Comparison of ENCODE assay signal across 1 cellular context in the genomic region with DNA sequence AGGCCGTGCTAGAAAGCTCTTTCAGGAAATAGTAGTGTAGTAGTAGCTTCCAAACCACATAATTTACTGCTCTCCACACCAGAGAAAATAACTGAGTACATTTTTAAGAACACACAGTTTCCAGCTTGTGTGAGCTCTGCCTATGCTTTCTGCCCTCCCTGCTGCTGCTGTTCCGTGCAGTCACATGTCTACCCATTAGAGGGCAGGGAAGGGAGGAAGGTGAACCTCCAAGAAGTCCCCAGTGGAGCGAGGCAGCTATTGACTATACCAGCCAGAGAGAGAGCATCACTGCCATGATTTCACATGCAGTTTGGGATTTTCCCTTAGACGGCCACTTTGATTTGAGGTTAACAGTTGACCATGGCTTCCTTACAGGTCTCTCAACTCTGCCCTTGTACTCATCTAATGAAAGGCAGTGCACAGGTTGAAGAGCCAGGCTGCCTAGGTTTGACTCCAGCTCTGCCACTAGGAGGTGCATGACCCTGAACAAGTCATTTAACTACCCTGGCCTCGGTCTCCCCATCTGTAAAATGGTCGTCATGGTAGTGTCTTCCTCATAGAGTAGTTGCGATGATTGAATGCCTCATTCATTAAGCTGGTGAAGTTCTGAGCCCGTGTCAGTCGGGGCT.
TF ChIP-seq lines count a peak whose summit lies in the region.

No MANE protein-coding gene starts in this region.

TF ChIP-seq in HepG2, 621 proteins besides CTCF, POLR2A, EP300 and RAD21:
- TF ChIP-seq MXI1 (IDR thresholded peaks at IDR 0.05; ENCODE audit: borderline replicate concordance, low read depth, low read length) (no peak), ZNF629 (CRISPR knock-in tag; conservative IDR thresholded peaks at IDR 0.05) (peak; percentile 98), CC2D1A (CRISPR knock-in tag; IDR thresholded peaks at IDR 0.05) (no peak), HIVEP1 (CRISPR knock-in tag; IDR thresholded peaks at IDR 0.05) (no peak), IRF2 (CRISPR knock-in tag; IDR thresholded peaks at IDR 0.05) (no peak), ZNF354B (CRISPR knock-in tag; IDR thresholded peaks at IDR 0.05) (no peak), CHD4 (IDR thresholded peaks at IDR 0.05; ENCODE audit: borderline replicate concordance, low read length) (0 out of 2 replicates have a peak, but pooled peaks have one; percentile 81), ZMYM3 (CRISPR knock-in tag; IDR thresholded peaks at IDR 0.05) (peak; percentile 86), ARID2 (CRISPR knock-in tag; IDR thresholded peaks at IDR 0.05; ENCODE audit: borderline replicate concordance) (no peak), SP1 (IDR thresholded peaks at IDR 0.05) (no peak), SP1 (CRISPR knock-in tag; IDR thresholded peaks at IDR 0.05) (no peak), SCMH1 (CRISPR knock-in tag; IDR thresholded peaks at IDR 0.05; ENCODE audit: borderline replicate concordance) (no peak), ZNF792 (CRISPR knock-in tag; IDR thresholded peaks at IDR 0.05) (no peak), SRSF1 (optimal IDR thresholded peaks at IDR 0.05; ENCODE audit: low read depth, low read length) (no peak), PITX1 (CRISPR knock-in tag; IDR thresholded peaks at IDR 0.05) (no peak), FOSL1 (CRISPR knock-in tag; IDR thresholded peaks at IDR 0.05; ENCODE audit: borderline replicate concordance) (no peak), GATAD2A (CRISPR knock-in tag; IDR thresholded peaks at IDR 0.05) (no peak), ZNF570 (CRISPR knock-in tag; IDR thresholded peaks at IDR 0.05; ENCODE audit: borderline replicate concordance) (no peak), PHF21A (CRISPR knock-in tag; IDR thresholded peaks at IDR 0.05) (no peak)
- TF ChIP-seq, protein P1, sequence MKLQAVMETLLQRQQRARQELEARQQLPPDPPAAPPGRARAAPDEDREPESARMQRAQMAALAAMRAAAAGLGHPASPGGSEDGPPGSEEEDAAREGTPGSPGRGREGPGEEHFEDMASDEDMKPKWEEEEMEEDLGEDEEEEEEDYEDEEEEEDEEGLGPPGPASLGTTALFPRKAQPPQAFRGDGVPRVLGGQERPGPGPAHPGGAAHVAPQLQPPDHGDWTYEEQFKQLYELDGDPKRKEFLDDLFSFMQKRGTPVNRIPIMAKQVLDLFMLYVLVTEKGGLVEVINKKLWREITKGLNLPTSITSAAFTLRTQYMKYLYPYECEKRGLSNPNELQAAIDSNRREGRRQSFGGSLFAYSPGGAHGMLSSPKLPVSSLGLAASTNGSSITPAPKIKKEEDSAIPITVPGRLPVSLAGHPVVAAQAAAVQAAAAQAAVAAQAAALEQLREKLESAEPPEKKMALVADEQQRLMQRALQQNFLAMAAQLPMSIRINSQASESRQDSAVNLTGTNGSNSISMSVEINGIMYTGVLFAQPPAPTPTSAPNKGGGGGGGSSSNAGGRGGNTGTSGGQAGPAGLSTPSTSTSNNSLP (IDR thresholded peaks at IDR 0.05; ENCODE audit: low read depth, low read length): no peak
- TF ChIP-seq, protein P2, sequence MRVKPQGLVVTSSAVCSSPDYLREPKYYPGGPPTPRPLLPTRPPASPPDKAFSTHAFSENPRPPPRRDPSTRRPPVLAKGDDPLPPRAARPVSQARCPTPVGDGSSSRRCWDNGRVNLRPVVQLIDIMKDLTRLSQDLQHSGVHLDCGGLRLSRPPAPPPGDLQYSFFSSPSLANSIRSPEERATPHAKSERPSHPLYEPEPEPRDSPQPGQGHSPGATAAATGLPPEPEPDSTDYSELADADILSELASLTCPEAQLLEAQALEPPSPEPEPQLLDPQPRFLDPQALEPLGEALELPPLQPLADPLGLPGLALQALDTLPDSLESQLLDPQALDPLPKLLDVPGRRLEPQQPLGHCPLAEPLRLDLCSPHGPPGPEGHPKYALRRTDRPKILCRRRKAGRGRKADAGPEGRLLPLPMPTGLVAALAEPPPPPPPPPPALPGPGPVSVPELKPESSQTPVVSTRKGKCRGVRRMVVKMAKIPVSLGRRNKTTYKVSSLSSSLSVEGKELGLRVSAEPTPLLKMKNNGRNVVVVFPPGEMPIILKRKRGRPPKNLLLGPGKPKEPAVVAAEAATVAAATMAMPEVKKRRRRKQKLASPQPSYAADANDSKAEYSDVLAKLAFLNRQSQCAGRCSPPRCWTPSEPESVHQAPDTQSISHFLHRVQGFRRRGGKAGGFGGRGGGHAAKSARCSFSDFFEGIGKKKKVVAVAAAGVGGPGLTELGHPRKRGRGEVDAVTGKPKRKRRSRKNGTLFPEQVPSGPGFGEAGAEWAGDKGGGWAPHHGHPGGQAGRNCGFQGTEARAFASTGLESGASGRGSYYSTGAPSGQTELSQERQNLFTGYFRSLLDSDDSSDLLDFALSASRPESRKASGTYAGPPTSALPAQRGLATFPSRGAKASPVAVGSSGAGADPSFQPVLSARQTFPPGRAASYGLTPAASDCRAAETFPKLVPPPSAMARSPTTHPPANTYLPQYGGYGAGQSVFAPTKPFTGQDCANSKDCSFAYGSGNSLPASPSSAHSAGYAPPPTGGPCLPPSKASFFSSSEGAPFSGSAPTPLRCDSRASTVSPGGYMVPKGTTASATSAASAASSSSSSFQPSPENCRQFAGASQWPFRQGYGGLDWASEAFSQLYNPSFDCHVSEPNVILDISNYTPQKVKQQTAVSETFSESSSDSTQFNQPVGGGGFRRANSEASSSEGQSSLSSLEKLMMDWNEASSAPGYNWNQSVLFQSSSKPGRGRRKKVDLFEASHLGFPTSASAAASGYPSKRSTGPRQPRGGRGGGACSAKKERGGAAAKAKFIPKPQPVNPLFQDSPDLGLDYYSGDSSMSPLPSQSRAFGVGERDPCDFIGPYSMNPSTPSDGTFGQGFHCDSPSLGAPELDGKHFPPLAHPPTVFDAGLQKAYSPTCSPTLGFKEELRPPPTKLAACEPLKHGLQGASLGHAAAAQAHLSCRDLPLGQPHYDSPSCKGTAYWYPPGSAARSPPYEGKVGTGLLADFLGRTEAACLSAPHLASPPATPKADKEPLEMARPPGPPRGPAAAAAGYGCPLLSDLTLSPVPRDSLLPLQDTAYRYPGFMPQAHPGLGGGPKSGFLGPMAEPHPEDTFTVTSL (CRISPR knock-in tag; IDR thresholded peaks at IDR 0.05; ENCODE audit: borderline replicate concordance): no peak
- TF ChIP-seq, protein P3, sequence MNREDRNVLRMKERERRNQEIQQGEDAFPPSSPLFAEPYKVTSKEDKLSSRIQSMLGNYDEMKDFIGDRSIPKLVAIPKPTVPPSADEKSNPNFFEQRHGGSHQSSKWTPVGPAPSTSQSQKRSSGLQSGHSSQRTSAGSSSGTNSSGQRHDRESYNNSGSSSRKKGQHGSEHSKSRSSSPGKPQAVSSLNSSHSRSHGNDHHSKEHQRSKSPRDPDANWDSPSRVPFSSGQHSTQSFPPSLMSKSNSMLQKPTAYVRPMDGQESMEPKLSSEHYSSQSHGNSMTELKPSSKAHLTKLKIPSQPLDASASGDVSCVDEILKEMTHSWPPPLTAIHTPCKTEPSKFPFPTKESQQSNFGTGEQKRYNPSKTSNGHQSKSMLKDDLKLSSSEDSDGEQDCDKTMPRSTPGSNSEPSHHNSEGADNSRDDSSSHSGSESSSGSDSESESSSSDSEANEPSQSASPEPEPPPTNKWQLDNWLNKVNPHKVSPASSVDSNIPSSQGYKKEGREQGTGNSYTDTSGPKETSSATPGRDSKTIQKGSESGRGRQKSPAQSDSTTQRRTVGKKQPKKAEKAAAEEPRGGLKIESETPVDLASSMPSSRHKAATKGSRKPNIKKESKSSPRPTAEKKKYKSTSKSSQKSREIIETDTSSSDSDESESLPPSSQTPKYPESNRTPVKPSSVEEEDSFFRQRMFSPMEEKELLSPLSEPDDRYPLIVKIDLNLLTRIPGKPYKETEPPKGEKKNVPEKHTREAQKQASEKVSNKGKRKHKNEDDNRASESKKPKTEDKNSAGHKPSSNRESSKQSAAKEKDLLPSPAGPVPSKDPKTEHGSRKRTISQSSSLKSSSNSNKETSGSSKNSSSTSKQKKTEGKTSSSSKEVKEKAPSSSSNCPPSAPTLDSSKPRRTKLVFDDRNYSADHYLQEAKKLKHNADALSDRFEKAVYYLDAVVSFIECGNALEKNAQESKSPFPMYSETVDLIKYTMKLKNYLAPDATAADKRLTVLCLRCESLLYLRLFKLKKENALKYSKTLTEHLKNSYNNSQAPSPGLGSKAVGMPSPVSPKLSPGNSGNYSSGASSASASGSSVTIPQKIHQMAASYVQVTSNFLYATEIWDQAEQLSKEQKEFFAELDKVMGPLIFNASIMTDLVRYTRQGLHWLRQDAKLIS (CRISPR knock-in tag; IDR thresholded peaks at IDR 0.05): no peak
- TF ChIP-seq, protein P4, sequence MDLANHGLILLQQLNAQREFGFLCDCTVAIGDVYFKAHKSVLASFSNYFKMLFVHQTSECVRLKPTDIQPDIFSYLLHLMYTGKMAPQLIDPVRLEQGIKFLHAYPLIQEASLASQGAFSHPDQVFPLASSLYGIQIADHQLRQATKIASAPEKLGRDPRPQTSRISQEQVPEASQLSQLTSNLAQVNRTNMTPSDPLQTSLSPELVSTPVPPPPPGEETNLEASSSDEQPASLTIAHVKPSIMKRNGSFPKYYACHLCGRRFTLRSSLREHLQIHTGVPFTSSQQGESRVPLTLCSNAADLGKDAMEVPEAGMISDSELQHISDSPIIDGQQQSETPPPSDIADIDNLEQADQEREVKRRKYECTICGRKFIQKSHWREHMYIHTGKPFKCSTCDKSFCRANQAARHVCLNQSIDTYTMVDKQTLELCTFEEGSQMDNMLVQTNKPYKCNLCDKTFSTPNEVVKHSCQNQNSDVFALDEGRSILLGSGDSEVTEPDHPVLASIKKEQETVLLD (CRISPR knock-in tag; IDR thresholded peaks at IDR 0.05; ENCODE audit: low read depth): no peak
- TF ChIP-seq, protein P5, sequence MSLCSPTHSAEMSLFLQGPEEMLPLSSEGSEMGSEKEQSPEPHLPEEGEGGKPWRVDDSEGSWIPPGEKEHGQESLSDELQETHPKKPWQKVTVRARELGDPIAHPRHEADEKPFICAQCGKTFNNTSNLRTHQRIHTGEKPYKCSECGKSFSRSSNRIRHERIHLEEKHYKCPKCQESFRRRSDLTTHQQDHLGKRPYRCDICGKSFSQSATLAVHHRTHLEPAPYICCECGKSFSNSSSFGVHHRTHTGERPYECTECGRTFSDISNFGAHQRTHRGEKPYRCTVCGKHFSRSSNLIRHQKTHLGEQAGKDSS (CRISPR knock-in tag; IDR thresholded peaks at IDR 0.05; ENCODE audit: borderline replicate concordance, low read depth): no peak
TF ChIP-seq in HepG2: peak in this region for 3.
